ENCODE assay signal across 23 cellular contexts in the genomic region with DNA sequence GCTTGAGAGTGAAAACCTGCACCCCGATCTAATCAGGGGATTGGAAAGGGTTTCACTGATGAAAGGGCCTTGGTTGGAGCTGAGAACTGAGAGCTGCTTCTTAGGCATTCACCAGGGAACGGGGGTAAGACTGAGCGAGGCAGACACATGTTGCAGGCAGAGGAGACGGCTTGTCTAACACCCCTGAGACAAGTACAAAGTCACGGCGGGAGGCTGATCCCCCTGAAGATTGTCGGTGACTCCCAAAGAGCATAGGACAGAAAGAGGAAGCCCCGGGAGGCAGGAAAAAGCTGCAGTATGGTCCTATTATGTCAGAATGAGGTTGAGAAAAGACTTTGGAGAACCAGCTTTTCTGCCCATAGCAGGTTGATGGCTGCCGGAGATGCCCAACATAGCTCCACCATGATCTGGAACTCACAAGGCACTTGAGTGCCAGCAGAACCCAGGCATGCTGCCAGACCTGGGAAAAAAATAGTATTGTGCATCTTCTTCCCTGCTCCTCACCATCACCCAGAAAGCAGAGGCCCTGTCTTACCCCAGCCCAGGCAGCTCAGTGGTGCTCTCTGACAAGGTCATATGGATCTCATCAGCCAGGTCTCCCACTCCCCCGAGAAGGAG.
"Had no signal": no experiment of that assay in that cellular context is flagged by ENCODE, and none has a peak within 500 bp of the region (broad histone marks: within the 10 kb centered on the region; RNA-seq: fewer than 3 reads in every experiment).

No MANE protein-coding gene starts in this region.

- H3K36me3 ChIP-seq: brain microvascular endothelial cell, right lobe of liver, vagina had no signal

- H3K27ac Mint-ChIP-seq: dendritic cell treated with granulocyte-macrophage colony-stimulating factor and Interleukin-4, amounts not matched to agents 40 ng/mL and 50 ng/mL, for 4 days; naive thymus-derived CD4-positive, alpha-beta T cell; stimulated activated naive CD8-positive, alpha-beta T cell treated with anti-CD3 and anti-CD28 coated beads, Interleukin-15, Interleukin-2, amounts not matched to agents 100 ng/mL and 50 ng/mL, for 24 hours; T-helper 1 cell treated with Interleukin-12 subunit alpha and Interleukin-12 subunit beta and Interleukin-4 antibody, amounts not matched to agents 30 μg/mL and 1 μg/mL, for 36 hours had no signal

- H3K4me3 ChIP-seq: mucosa of descending colon, psoas muscle, right lobe of liver, vagina had no signal

- H3K4me3 Mint-ChIP-seq: dendritic cell treated with granulocyte-macrophage colony-stimulating factor and Interleukin-4, amounts not matched to agents 40 ng/mL and 50 ng/mL, for 4 days; naive thymus-derived CD4-positive, alpha-beta T cell; stimulated activated naive CD8-positive, alpha-beta T cell treated with anti-CD3 and anti-CD28 coated beads, Interleukin-15, Interleukin-2, amounts not matched to agents 100 ng/mL and 50 ng/mL, for 24 hours; T-helper 1 cell treated with Interleukin-12 subunit alpha and Interleukin-12 subunit beta and Interleukin-4 antibody, amounts not matched to agents 30 μg/mL and 1 μg/mL, for 36 hours had no signal

- ATAC-seq: mucosa of descending colon; naive thymus-derived CD4-positive, alpha-beta T cell; psoas muscle; right lobe of liver had no signal

- H3K9me3 Mint-ChIP-seq: T-helper 1 cell treated with Interleukin-12 subunit alpha and Interleukin-12 subunit beta and Interleukin-4 antibody, amounts not matched to agents 30 μg/mL and 1 μg/mL, for 36 hours had no signal

- DNase-seq: activated CD4-positive, alpha-beta T cell treated with anti-CD3 and anti-CD28 coated beads, Interleukin-2, amount 50 U/mL, for 1 hour; activated CD4-positive, CD25-positive, alpha-beta regulatory T cell treated with anti-CD3 and anti-CD28 coated beads, Interleukin-2, amount 50 U/mL, for 72 hours; activated CD8-positive, alpha-beta memory T cell treated with anti-CD3 and anti-CD28 coated beads, Interleukin-2, amount 50 U/mL, for 4 hours; activated effector memory CD4-positive, alpha-beta T cell treated with Interleukin-2 at 50 U/mL for 16 hours; activated naive CD4-positive, alpha-beta T cell treated with anti-CD3 and anti-CD28 coated beads, Interleukin-2, amount 50 U/mL, for 16 hours; activated T-cell treated with anti-CD3 and anti-CD28 coated beads, Interleukin-2, amount 50 U/mL, for 48 hours; aorta; brain microvascular endothelial cell; effector memory CD4-positive, alpha-beta T cell; hippocampal formation; islet precursor cell; mucosa of descending colon; naive thymus-derived CD4-positive, alpha-beta T cell; psoas muscle; right lobe of liver; small intestine; stimulated activated CD4-positive, alpha-beta T cell treated with anti-CD3 and anti-CD28 coated beads, Interleukin-15, amount 100 ng/mL, for 24 hours; stimulated activated CD4-positive, alpha-beta T cell treated with anti-CD3 and anti-CD28 coated beads, Interleukin-2, amount 100 ng/mL, for 48 hours; trophoblast cell had no signal

- FAIRE-seq: small intestine had no signal

- H3K27me3 Mint-ChIP-seq: dendritic cell treated with granulocyte-macrophage colony-stimulating factor and Interleukin-4, amounts not matched to agents 40 ng/mL and 50 ng/mL, for 4 days had no signal

- H3K27me3 ChIP-seq: brain microvascular endothelial cell, right lobe of liver, vagina had no signal

- H3K9me3 ChIP-seq: mucosa of descending colon, psoas muscle, right lobe of liver, vagina had no signal

- H3K27ac ChIP-seq: brain microvascular endothelial cell, psoas muscle, right lobe of liver, vagina had no signal

- H3K4me1 Mint-ChIP-seq: naive thymus-derived CD4-positive, alpha-beta T cell had no signal

- H3K4me1 ChIP-seq: psoas muscle, right lobe of liver, vagina had no signal
